Comparison of ENCODE assay signal across 20 cellular contexts in the genomic region with DNA sequence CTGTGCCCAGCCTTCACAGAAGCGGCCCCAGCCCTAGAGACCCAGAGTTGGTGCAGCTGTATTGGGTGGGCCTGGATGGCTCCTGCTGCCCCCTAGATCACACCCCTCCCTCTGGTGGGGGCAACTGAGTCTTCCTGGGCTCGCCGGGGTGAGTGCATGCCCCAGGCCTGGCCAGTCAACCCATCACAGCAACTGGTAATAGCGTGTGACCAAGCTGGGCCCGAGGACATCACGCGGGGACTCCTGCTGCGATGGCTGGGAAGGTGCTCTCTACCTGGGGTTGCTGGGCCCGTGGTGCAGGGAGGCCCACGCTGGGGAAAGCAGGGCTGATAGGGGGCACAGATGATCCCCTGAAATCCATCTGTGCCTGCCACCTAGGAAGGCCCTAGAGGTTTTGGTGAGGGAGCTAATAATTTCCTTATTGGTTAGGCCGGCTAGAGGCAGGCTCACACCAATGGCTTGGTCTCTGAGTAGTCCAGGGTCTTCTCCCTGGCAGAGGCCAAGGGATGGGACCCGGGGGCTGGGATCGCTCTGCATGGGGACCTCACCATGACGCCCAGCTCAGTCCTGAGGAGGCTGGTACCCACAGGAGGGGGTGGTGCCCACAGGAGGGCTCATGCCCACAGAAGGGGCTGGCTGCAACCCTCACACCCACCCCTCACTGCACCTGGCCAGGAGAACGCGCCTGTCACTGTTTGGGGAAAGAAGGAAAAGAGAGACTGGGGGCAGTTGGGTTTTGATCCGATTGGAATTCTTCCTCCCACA.
DNase-seq lines count a peak whose midpoint lies in the region; ATAC-seq and TF ChIP-seq lines count a peak whose summit lies in the region.
"Had no signal": no experiment of that assay in that cellular context is flagged by ENCODE, and none has a peak within 500 bp of the region (broad histone marks: within the 10 kb centered on the region; RNA-seq: fewer than 3 reads in every experiment).

No MANE protein-coding gene starts in this region.

- no peak overlapping the region for H3K23ac ChIP-seq in H9 (ENCODE audit: insufficient read length, low read depth, low read length)
- H3K23ac ChIP-seq in mesenchymal stem cell (ENCODE audit: low read length in 2 of 2): no peak overlapping the region

- no peak overlapping the region for H3T11ph ChIP-seq in H9 (ENCODE audit: low read length)

- WGBS in H9 (ENCODE audit: extremely low coverage, insufficient read length, low lambda C conversion rate): no CpG with 5 or more reads among the region's 17 CpGs
- WGBS in body of pancreas, 2 donors: 82 to 87% methylated on average over 6 to 17 of the region's 17 CpGs
- WGBS in mesenchymal stem cell: 93% methylated on average over 13 of the region's 17 CpGs
- WGBS in stomach, 5 donors: 92 to 95% (median 93%) methylated on average over 17 of the region's 17 CpGs

- peak overlapping the region; percentile 36 to 89 (median 64); a peak in 4 of 7 replicates for H3K27ac Mint-ChIP-seq in H9
- no peak overlapping the region for H3K27ac Mint-ChIP-seq in activated CD4-positive, alpha-beta T cell treated with anti-CD3 and anti-CD28 coated beads, Interleukin-2, amount 10 ng/mL, durations not matched to agents 7 days and 5 days

- H3K4ac ChIP-seq in H9 (ENCODE audit: low read depth, low read length) (no peak overlapping the region), mesenchymal stem cell (ENCODE audit: low read depth in 1 of 2, low read length in 2 of 2) (peak overlapping the region; percentile 33 to 48)

- CTCF ChIA-PET in activated CD4-positive, alpha-beta T cell treated with anti-CD3 and anti-CD28 coated beads, Interleukin-2, amount 10 ng/mL, durations not matched to agents 7 days and 5 days (lab: Charles Lee): interaction anchor here (1.4 kb wide), 1 partner anchor 13 kb away, joined by 5 read pairs; no protein-coding TSS in a partner anchor

- H3K4me3 ChIP-seq in body of pancreas (no peak overlapping the region), mesenchymal stem cell (ENCODE audit: insufficient read depth in 1 of 2, low read depth in 1 of 2, low read length in 2 of 2) (no peak overlapping the region), stomach (no peak overlapping the region), osteoblast (ENCODE audit: insufficient read depth, low read length) (no peak overlapping the region)
- H3K4me3 ChIP-seq: spleen had no signal

- no peaks in the 10 kb centered on the region for H3K79me2 ChIP-seq in H9 (ENCODE audit: insufficient read depth, low read length)
- H3K79me2 ChIP-seq in osteoblast (ENCODE audit: insufficient read depth, low read length): peaks cover 18% of the 10 kb centered on the region

- H2BK15ac ChIP-seq in H9 (ENCODE audit: low read depth, low read length): no peak overlapping the region
- H2BK15ac ChIP-seq in mesenchymal stem cell (ENCODE audit: low read depth, poor library complexity, severe bottlenecking): no peak overlapping the region

- H3K14ac ChIP-seq in H9 (ENCODE audit: insufficient read depth, low read length) (no peak overlapping the region), mesenchymal stem cell (ENCODE audit: low read length in 2 of 2) (no peak overlapping the region)

- no peak overlapping the region for H3K4me2 ChIP-seq in H9 (ENCODE audit: insufficient read depth, insufficient read length, low read length)
- no peak overlapping the region for H3K4me2 ChIP-seq in mesenchymal stem cell (ENCODE audit: low read length, poor library complexity, severe bottlenecking)
- no peak overlapping the region for H3K4me2 ChIP-seq in osteoblast (ENCODE audit: insufficient read depth, low read length)

- H2AFZ ChIP-seq in H9 (ENCODE audit: low read length) (no peak overlapping the region), mesenchymal stem cell (ENCODE audit: low read depth, low read length) (no peak overlapping the region), osteoblast (ENCODE audit: low read length) (no peak overlapping the region)

- TF ChIP-seq EP300 in stomach (IDR thresholded peaks at IDR 0.05): no peak

- H3K27me3 ChIP-seq in H9 (ENCODE audit: insufficient read depth, low read length) (no peaks in the 10 kb centered on the region), body of pancreas (no peaks in the 10 kb centered on the region), mesenchymal stem cell (ENCODE audit: control insufficient read depth in 1 of 2, insufficient read depth in 1 of 2, low read length in 2 of 2) (no peaks in the 10 kb centered on the region), stomach (no peaks in the 10 kb centered on the region), osteoblast (ENCODE audit: insufficient read depth, low read length) (no peaks in the 10 kb centered on the region)
- H3K27me3 ChIP-seq: spleen had no signal

- H4K91ac ChIP-seq in H9 (ENCODE audit: insufficient read length, low read depth, low read length): no peak overlapping the region
- no peak overlapping the region for H4K91ac ChIP-seq in mesenchymal stem cell (ENCODE audit: low read length)

- no peak overlapping the region for H3K56ac ChIP-seq in H9 (ENCODE audit: insufficient read length, low read depth, low read length)

- ATAC-seq in body of pancreas (no peak), HG02870 (IDR thresholded peaks at IDR 0.05; ENCODE audit: unreplicated experiment) (no peak)
- ATAC-seq: stimulated activated naive CD8-positive, alpha-beta T cell treated with anti-CD3 and anti-CD28 coated beads, Interleukin-15, amount 100 ng/mL, for 72 hours had no signal

- no peak for TF ChIP-seq POLR2A in body of pancreas (IDR thresholded peaks at IDR 0.05)
- no peak for TF ChIP-seq POLR2A in stomach (IDR thresholded peaks at IDR 0.05)

- H2BK12ac ChIP-seq in H9 (ENCODE audit: insufficient read length, low read depth, low read length): no peak overlapping the region
- no peak overlapping the region for H2BK12ac ChIP-seq in mesenchymal stem cell (ENCODE audit: low read length in 2 of 2)

- H4K20me1 ChIP-seq in H9 (ENCODE audit: control insufficient read depth, insufficient read depth, insufficient read length) (peaks cover 4% of the 10 kb centered on the region), osteoblast (ENCODE audit: insufficient read depth, low read length) (peaks cover 21% of the 10 kb centered on the region)

- H3K9ac ChIP-seq in H9 (ENCODE audit: extremely low read depth, insufficient read length, low read length) (no peak overlapping the region), mesenchymal stem cell (ENCODE audit: low read length) (no peak overlapping the region)

- H2BK20ac ChIP-seq in H9 (ENCODE audit: low read depth, low read length, poor library complexity, severe bottlenecking): no peak overlapping the region

- no peak overlapping the region for H4K5ac ChIP-seq in H9 (ENCODE audit: insufficient read length, low read depth, low read length)

- H3K23me2 ChIP-seq in H9 (ENCODE audit: insufficient read length, low read depth, low read length, poor library complexity, severe bottlenecking): peaks cover 4% of the 10 kb centered on the region

- H3K79me1 ChIP-seq in H9 (ENCODE audit: insufficient read depth, low read depth, low read length, poor library complexity, severe bottlenecking): no peaks in the 10 kb centered on the region
- peaks cover 18% of the 10 kb centered on the region for H3K79me1 ChIP-seq in mesenchymal stem cell (replicated peaks; ENCODE audit: low read length, poor library complexity, severe bottlenecking)

- H2BK120ac ChIP-seq in H9 (ENCODE audit: low read depth, low read length, poor library complexity, severe bottlenecking) (no peak overlapping the region), mesenchymal stem cell (ENCODE audit: low read depth, low read length) (no peak overlapping the region)

- no peaks in the 10 kb centered on the region for H3K27me3 Mint-ChIP-seq in H9 (ENCODE audit: low read depth)
- no peaks in the 10 kb centered on the region for H3K27me3 Mint-ChIP-seq in activated CD4-positive, alpha-beta T cell treated with anti-CD3 and anti-CD28 coated beads, Interleukin-2, amount 10 ng/mL, durations not matched to agents 7 days and 5 days
- H3K27me3 Mint-ChIP-seq: stimulated activated naive CD8-positive, alpha-beta T cell treated with anti-CD3 and anti-CD28 coated beads, Interleukin-15, amount 100 ng/mL, for 72 hours had no signal

- H3K27ac ChIP-seq in H9 (ENCODE audit: insufficient read length, low read depth, low read length) (no peak overlapping the region), body of pancreas (peak overlapping the region in 3 of 4 donors; percentile 53 to 91 (median 89)), mesenchymal stem cell (ENCODE audit: low read length, poor library complexity, severe bottlenecking) (no peak overlapping the region), stomach (peak overlapping the region in 3 of 5 donors; percentile 41 to 85 (median 84)), osteoblast (ENCODE audit: low read depth, low read length) (no peak overlapping the region)

- intact Hi-C loops in body of pancreas (cut with DNase I) (loop anchor here (10.0 kb wide), 1 partner anchor 97 kb away; no protein-coding TSS in a partner anchor), stomach (cut with DNase I; ENCODE audit: low total_unique reads) (no loop called here)

- no peak overlapping the region for H3K18ac ChIP-seq in H9 (ENCODE audit: insufficient read length, low read depth, low read length)
- H3K18ac ChIP-seq in mesenchymal stem cell (ENCODE audit: low read depth in 1 of 2, low read length in 2 of 2): peak overlapping the region in 1 of 2 experiments; percentile 3

- DNase-seq in H9: no peak
- no peak for DNase-seq in body of pancreas
- no peak for DNase-seq in mesenchymal stem cell
- DNase-seq in stomach: no peak
- no peak for DNase-seq in osteoblast (ENCODE audit: insufficient read length, low spot score, missing footprints)
- no peak for DNase-seq in activated CD4-positive, alpha-beta T cell treated with anti-CD3 and anti-CD28 coated beads, Interleukin-2, amount 10 ng/mL, durations not matched to agents 7 days and 5 days
- DNase-seq: activated CD4-positive, alpha-beta T cell treated with anti-CD3 and anti-CD28 coated beads, Interleukin-2, amount 50 U/mL, for 4 hours; central memory CD4-positive, alpha-beta T cell; erythroblast; foreskin fibroblast; hippocampal formation; left ventricle myocardium superior; NCI-H1092; NCI-H1930; NCI-H2227 treated with DMSO at 0.1 percent for 48 hours; NCI-H748 treated with DMSO at 0.1 percent for 48 hours; spleen; stimulated activated CD4-positive, alpha-beta T cell treated with anti-CD3 and anti-CD28 coated beads, Interleukin-4, amount 100 ng/mL, for 1 hour; stimulated activated naive CD8-positive, alpha-beta T cell treated with anti-CD3 and anti-CD28 coated beads, Interleukin-15, amount 100 ng/mL, for 72 hours had no signal

- peaks cover 0 to 10% (median 2%) of the 10 kb centered on the region in 3 experiments; a peak in 6 of 7 replicates for H3K36me3 Mint-ChIP-seq in H9 (ENCODE audit: insufficient read depth in 1 of 3, low read depth in 3 of 3)
- no peaks in the 10 kb centered on the region for H3K36me3 Mint-ChIP-seq in activated CD4-positive, alpha-beta T cell treated with anti-CD3 and anti-CD28 coated beads, Interleukin-2, amount 10 ng/mL, durations not matched to agents 7 days and 5 days (ENCODE audit: low read depth)

- H3K9me3 ChIP-seq in H9 (ENCODE audit: control insufficient read depth, low read depth, low read length): no peaks in the 10 kb centered on the region
- no peaks in the 10 kb centered on the region for H3K9me3 ChIP-seq in body of pancreas
- no peaks in the 10 kb centered on the region for H3K9me3 ChIP-seq in mesenchymal stem cell (ENCODE audit: control insufficient read depth, low read length)
- no peaks in the 10 kb centered on the region for H3K9me3 ChIP-seq in stomach
- no peaks in the 10 kb centered on the region for H3K9me3 ChIP-seq in osteoblast (ENCODE audit: low read depth, low read length)
- H3K9me3 ChIP-seq: spleen had no signal

- H3K36me3 ChIP-seq in body of pancreas (replicated peaks in 1 of 2; ENCODE audit: insufficient read depth in 1 of 2, low read depth in 2 of 2) (no peaks in the 10 kb centered on the region), mesenchymal stem cell (ENCODE audit: control insufficient read depth in 1 of 2, insufficient read depth in 2 of 2, low read depth in 1 of 2, low read length in 2 of 2) (peaks cover 5 to 71% of the 10 kb centered on the region in 2 experiments), stomach (peaks cover 0 to 28% (median 9%) of the 10 kb centered on the region in 4 donors), osteoblast (ENCODE audit: insufficient read depth, low read length) (no peaks in the 10 kb centered on the region)

- H3K4me1 Mint-ChIP-seq in H9: peaks cover 35 to 39% of the 10 kb centered on the region in 2 experiments
- H3K4me1 Mint-ChIP-seq in activated CD4-positive, alpha-beta T cell treated with anti-CD3 and anti-CD28 coated beads, Interleukin-2, amount 10 ng/mL, durations not matched to agents 7 days and 5 days: no peaks in the 10 kb centered on the region

- H4K8ac ChIP-seq in H9 (replicated peaks; ENCODE audit: insufficient read length, low read depth, low read length): no peak overlapping the region
- no peak overlapping the region for H4K8ac ChIP-seq in mesenchymal stem cell (ENCODE audit: low read length)

- H3K4me3 Mint-ChIP-seq in H9: no peak overlapping the region
- H3K4me3 Mint-ChIP-seq in activated CD4-positive, alpha-beta T cell treated with anti-CD3 and anti-CD28 coated beads, Interleukin-2, amount 10 ng/mL, durations not matched to agents 7 days and 5 days: no peak overlapping the region
- H3K4me3 Mint-ChIP-seq: stimulated activated naive CD8-positive, alpha-beta T cell treated with anti-CD3 and anti-CD28 coated beads, Interleukin-15, amount 100 ng/mL, for 72 hours had no signal

- H2BK5ac ChIP-seq in H9 (ENCODE audit: insufficient read length, low read length) (no peak overlapping the region), mesenchymal stem cell (ENCODE audit: low read depth, low read length, poor library complexity, severe bottlenecking) (no peak overlapping the region)

- H2AK5ac ChIP-seq in H9 (ENCODE audit: insufficient read length, low read length) (no peak overlapping the region), mesenchymal stem cell (ENCODE audit: low read length, severe bottlenecking) (peak overlapping the region; percentile 46)

- no peaks in the 10 kb centered on the region for H3K9me3 Mint-ChIP-seq in H9
- H3K9me3 Mint-ChIP-seq in activated CD4-positive, alpha-beta T cell treated with anti-CD3 and anti-CD28 coated beads, Interleukin-2, amount 10 ng/mL, durations not matched to agents 7 days and 5 days: no peaks in the 10 kb centered on the region
- H3K9me3 Mint-ChIP-seq: stimulated activated naive CD8-positive, alpha-beta T cell treated with anti-CD3 and anti-CD28 coated beads, Interleukin-15, amount 100 ng/mL, for 72 hours had no signal

- no peaks in the 10 kb centered on the region for H3K4me1 ChIP-seq in H9 (ENCODE audit: insufficient read depth, low read length)
- H3K4me1 ChIP-seq in body of pancreas: peaks cover 79% of the 10 kb centered on the region
- peaks cover 61% of the 10 kb centered on the region for H3K4me1 ChIP-seq in mesenchymal stem cell (ENCODE audit: control insufficient read depth, insufficient read depth, low read depth, low read length)
- H3K4me1 ChIP-seq in stomach: peaks cover 58 to 80% (median 68%) of the 10 kb centered on the region in 4 donors
- peaks cover 10% of the 10 kb centered on the region for H3K4me1 ChIP-seq in osteoblast (ENCODE audit: insufficient read depth, low read length)

- no peak for TF ChIP-seq CTCF in H9 (conservative IDR thresholded peaks at IDR 0.05)
- TF ChIP-seq CTCF in body of pancreas (IDR thresholded peaks at IDR 0.05): no peak
- no peak for TF ChIP-seq CTCF in stomach (IDR thresholded peaks at IDR 0.05)
- no peak for TF ChIP-seq CTCF in osteoblast (IDR thresholded peaks at IDR 0.05; ENCODE audit: extremely low read depth, low read depth, low read length)

- POLR2A ChIA-PET in activated CD4-positive, alpha-beta T cell treated with anti-CD3 and anti-CD28 coated beads, Interleukin-2, amount 10 ng/mL, durations not matched to agents 7 days and 5 days (lab: Charles Lee): no interaction called here

Comparison
In these comparisons a context has a peak if more than half of its experiments do, and no peak if none do; other contexts are left out.
1. H3K27ac ChIP-seq: peak in body of pancreas (3 of 4) and stomach (3 of 5); none in H9 (single experiment), mesenchymal stem cell (single experiment) and osteoblast (single experiment).